Comparison of ENCODE assay signal across 21 cellular contexts in the genomic region with DNA sequence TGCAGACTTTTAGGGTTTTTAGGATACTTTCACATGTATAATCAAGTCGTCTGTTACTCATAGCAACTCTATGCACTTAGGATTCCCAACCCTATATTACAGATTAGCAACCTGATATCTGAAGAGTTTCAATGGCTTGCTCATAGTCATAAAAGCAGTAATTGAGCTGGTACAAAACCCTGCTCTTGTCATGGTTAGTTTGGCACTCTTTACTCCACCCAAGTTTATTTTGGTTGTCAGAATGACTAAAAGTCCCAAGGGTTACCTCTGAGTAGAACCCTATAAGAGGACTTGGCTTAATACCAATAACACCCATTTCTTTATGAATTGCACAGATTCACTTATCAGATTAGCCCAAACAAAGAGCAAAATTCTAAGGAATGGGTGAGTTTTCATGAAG.
DNase-seq lines count a peak whose midpoint lies in the region; ATAC-seq and FAIRE-seq lines count a peak whose summit lies in the region.
"Had no signal": no experiment of that assay in that cellular context is flagged by ENCODE, and none has a peak within 500 bp of the region (broad histone marks: within the 10 kb centered on the region; RNA-seq: fewer than 3 reads in every experiment).

No MANE protein-coding gene starts in this region.

- DNase-seq in NCI-H345 (lab: John Stamatoyannopoulos, UW): peak; percentile 21
- no peak for DNase-seq in NCI-H345 treated with DMSO at 0.1 percent for 48 hours (lab: John Stamatoyannopoulos, UW; ENCODE audit: unreplicated experiment)
- DNase-seq in NCI-H1436 (lab: John Stamatoyannopoulos, UW): peak; percentile 60
- DNase-seq in NCI-H69 (lab: John Stamatoyannopoulos, UW): peak; percentile 52
- peak; percentile 35 for DNase-seq in small intestine
- DNase-seq in activated T-cell treated with anti-CD3 and anti-CD28 coated beads for 4 hours: no peak
- DNase-seq: 8988T, COR-L47, DMS 273 treated with DMSO at 0.1 percent for 48 hours, H7, NCI-H146, NCI-H2081 treated with DMSO at 0.1 percent for 48 hours, NCI-H446, NCI-H526 treated with DMSO at 0.1 percent for 48 hours, OCI-M1, T-helper 1 cell had no signal

- H3K27ac ChIP-seq in small intestine (ENCODE audit: low read depth in 1 of 2, low read length in 1 of 2): no peak overlapping the region
- H3K27ac ChIP-seq: HL-60, KMS-11 had no signal

- H3K27me3 ChIP-seq in small intestine (ENCODE audit: control insufficient read depth in 2 of 2, insufficient read depth in 2 of 2, low read length in 2 of 2): no peaks in the 10 kb centered on the region

- H3K4me1 ChIP-seq in small intestine (ENCODE audit: control insufficient read depth in 2 of 2, insufficient read depth in 1 of 2, low read depth in 1 of 2, low read length in 1 of 2): no peaks in the 10 kb centered on the region

- ATAC-seq in GM19324 (IDR thresholded peaks at IDR 0.05; ENCODE audit: low FRiP score, unreplicated experiment): no peak
- no peak for ATAC-seq in GM21423 (IDR thresholded peaks at IDR 0.05; ENCODE audit: unreplicated experiment)

- no peaks in the 10 kb centered on the region for H3K36me3 ChIP-seq in small intestine (ENCODE audit: control insufficient read depth in 2 of 2, insufficient read depth in 2 of 2, low read length in 2 of 2)

- no peak overlapping the region for H3K4me3 ChIP-seq in small intestine (ENCODE audit: low read depth in 1 of 2, low read length in 2 of 2)

- WGBS in small intestine, 3 donors: 12 to 58% (median 39%) methylated on average over 1 of the region's 1 CpG

- H3K9me3 ChIP-seq in small intestine (ENCODE audit: control insufficient read depth, low read depth): no peaks in the 10 kb centered on the region

- no peak for FAIRE-seq in small intestine (lab: Jason Lieb, UNC)
- FAIRE-seq: GM18507 had no signal

Comparison
In these comparisons a context has a peak if more than half of its experiments do, and no peak if none do; other contexts are left out.
1. DNase-seq: peak in NCI-H345 (single experiment), NCI-H1436 (single experiment), NCI-H69 (single experiment) and small intestine (single experiment); none in NCI-H345 treated with DMSO at 0.1 percent for 48 hours (single experiment) and activated T-cell treated with anti-CD3 and anti-CD28 coated beads for 4 hours (single experiment).